ENCODE assay signal across 8 cellular contexts in genomic region chr13:110138009-110138699, GRCh38.
A peak's percentile ranks its signal among the peaks of the same experiment; 100 is the strongest.
DNase-seq lines count a peak whose midpoint lies in the region; ATAC-seq lines count a peak whose summit lies in the region.

No MANE protein-coding gene starts in this region.

- H3K36me3 ChIP-seq in mesendoderm (ENCODE audit: control insufficient read depth, insufficient read depth, low read length), result no peaks in the 10 kb centered on the region

- CTCF ChIA-PET in activated CD4-positive, alpha-beta memory T cell treated with anti-CD3 and anti-CD28 coated beads for 36 hours (lab: Charles Lee), result no interaction called here

- H3K18ac ChIP-seq in mesendoderm (ENCODE audit: low read length), result no peak overlapping the region

- no CpG with 5 or more reads among the region's 60 CpGs for WGBS in mesendoderm (ENCODE audit: extremely low coverage, insufficient coverage, low lambda C conversion rate)

- no peak overlapping the region for H3K23ac ChIP-seq in mesendoderm (ENCODE audit: low read length)

- DNase-seq in NCI-H82 (lab: John Stamatoyannopoulos, UW) (peak; percentile 54), NCI-H82 treated with DMSO at 0.1 percent for 48 hours (lab: John Stamatoyannopoulos, UW; ENCODE audit: unreplicated experiment) (no peak), NCI-H345 (lab: John Stamatoyannopoulos, UW) (peak; percentile 76), mesendoderm (peak; percentile 77)
- DNase-seq in activated CD4-positive, alpha-beta memory T cell treated with anti-CD3 and anti-CD28 coated beads for 36 hours, result peak; percentile 86
- DNase-seq in effector CD4-positive, alpha-beta T cell, result peak; percentile 12
- DNase-seq in stimulated activated CD8-positive, alpha-beta memory T cell treated with anti-CD3 and anti-CD28 coated beads, Interleukin-12 subunit alpha, Interleukin-12 subunit beta, amount 100 ng/mL, for 24 hours (ENCODE audit: extremely low read depth), result peak; percentile 45

- no peak overlapping the region for H2BK5ac ChIP-seq in mesendoderm (ENCODE audit: low read length)

- H4K8ac ChIP-seq in mesendoderm (ENCODE audit: low read depth, low read length), result no peak overlapping the region

- intact Hi-C loops in activated CD4-positive, alpha-beta memory T cell treated with anti-CD3 and anti-CD28 coated beads for 36 hours (cut with micrococcal nuclease), result loop anchor here (1.0 to 5.0 kb wide), 2 partner anchors 350 to 976 kb away; no protein-coding TSS in a partner anchor

- H3K4me1 Mint-ChIP-seq in activated CD4-positive, alpha-beta memory T cell treated with anti-CD3 and anti-CD28 coated beads for 36 hours (ENCODE audit: low read depth), result peaks cover 10% of the 10 kb centered on the region

- peak overlapping the region; percentile 44 for H3K9ac ChIP-seq in mesendoderm (ENCODE audit: low read length)

- POLR2A ChIA-PET in activated CD4-positive, alpha-beta memory T cell treated with anti-CD3 and anti-CD28 coated beads for 36 hours (lab: Charles Lee), result no interaction called here

- no peak overlapping the region for H3K4ac ChIP-seq in mesendoderm (ENCODE audit: low read depth, low read length)

- H2BK120ac ChIP-seq in mesendoderm (ENCODE audit: low read depth, low read length), result no peak overlapping the region

- H3K4me3 ChIP-seq in mesendoderm (ENCODE audit: low read length), result peak overlapping the region; percentile 37

- H3K79me1 ChIP-seq in mesendoderm (ENCODE audit: low read length), result no peaks in the 10 kb centered on the region

- peak overlapping the region; percentile 68 for H3K56ac ChIP-seq in mesendoderm (ENCODE audit: low read length)

- peaks cover 17% of the 10 kb centered on the region for H3K4me1 ChIP-seq in mesendoderm (ENCODE audit: control insufficient read depth, low read depth, low read length)

- H2BK15ac ChIP-seq in mesendoderm (replicated peaks; ENCODE audit: low read depth), result no peak overlapping the region

- no peak overlapping the region for H4K5ac ChIP-seq in mesendoderm (ENCODE audit: low read length)

- H3K27ac Mint-ChIP-seq in activated CD4-positive, alpha-beta memory T cell treated with anti-CD3 and anti-CD28 coated beads for 36 hours, result peak overlapping the region; percentile 71

- peak overlapping the region; percentile 81 for H3K4me2 ChIP-seq in mesendoderm (ENCODE audit: low read length)

- no peaks in the 10 kb centered on the region for H3K36me3 Mint-ChIP-seq in activated CD4-positive, alpha-beta memory T cell treated with anti-CD3 and anti-CD28 coated beads for 36 hours

- peak; percentile 38 for ATAC-seq in HG03060 (IDR thresholded peaks at IDR 0.05; ENCODE audit: low read depth, unreplicated experiment)

- no peaks in the 10 kb centered on the region for H3K27me3 ChIP-seq in mesendoderm (ENCODE audit: insufficient read depth, low read length, poor library complexity)

- H2AK5ac ChIP-seq in mesendoderm (ENCODE audit: low read length), result no peak overlapping the region

- H3K27me3 Mint-ChIP-seq in activated CD4-positive, alpha-beta memory T cell treated with anti-CD3 and anti-CD28 coated beads for 36 hours, result peaks cover 41% of the 10 kb centered on the region

- no peak overlapping the region for H3K27ac ChIP-seq in mesendoderm (ENCODE audit: low read depth, low read length)

- H3K4me3 Mint-ChIP-seq in activated CD4-positive, alpha-beta memory T cell treated with anti-CD3 and anti-CD28 coated beads for 36 hours, result peak overlapping the region; percentile 65

- peaks cover 7% of the 10 kb centered on the region for H3K9me3 Mint-ChIP-seq in activated CD4-positive, alpha-beta memory T cell treated with anti-CD3 and anti-CD28 coated beads for 36 hours

- no peaks in the 10 kb centered on the region for H3K79me2 ChIP-seq in mesendoderm (ENCODE audit: control insufficient read depth, insufficient read depth, low read length)
